In genomic region chr1:63807063-63807462, GRCh38 we compare ENCODE assay signal across 16 cellular contexts. TPM values are rescaled to one million over a fixed set of nuclear protein-coding genes. Genes with fewer than 3 reads are reported as not detected.
DNase-seq lines count a peak whose midpoint lies in the region; TF ChIP-seq lines count a peak whose summit lies in the region.
"Had no signal": no experiment of that assay in that cellular context is flagged by ENCODE, and none has a peak within 500 bp of the region (broad histone marks: within the 10 kb centered on the region; RNA-seq: fewer than 3 reads in every experiment).

No MANE protein-coding gene starts in this region.

- H3K36me3 Mint-ChIP-seq in chondrocyte (ENCODE audit: low read depth), result peaks cover 6% of the 10 kb centered on the region
- peaks cover 5% of the 10 kb centered on the region for H3K36me3 Mint-ChIP-seq in progenitor cell of endocrine pancreas (ENCODE audit: insufficient read depth)
- peaks cover 5% of the 10 kb centered on the region for H3K36me3 Mint-ChIP-seq in Calu3 (ENCODE audit: insufficient read depth, unreplicated experiment)
- H3K36me3 Mint-ChIP-seq: CD4-positive, CD25-positive, alpha-beta regulatory T cell had no signal

- DNase-seq in NCI-H1694 (lab: John Stamatoyannopoulos, UW) (peak; percentile 74), NCI-H446 treated with DMSO at 0.1 percent for 48 hours (lab: John Stamatoyannopoulos, UW) (peak; percentile 77), chondrocyte (ENCODE audit: low spot score) (no peak), progenitor cell of endocrine pancreas (ENCODE audit: low spot score, unreplicated experiment) (no peak), GM19240 (ENCODE audit: insufficient read length, low spot score) (no peak), Calu3 (no peak), caudate nucleus (lab: John Stamatoyannopoulos, UW) (no peak)
- no peak for DNase-seq in effector CD4-positive, alpha-beta T cell
- DNase-seq: ACHN; CD4-positive, CD25-positive, alpha-beta regulatory T cell; GF-D8; KG1; NCI-H1092; NCI-H187; NCI-H774; SHP77 had no signal

- intact Hi-C loops in Calu3 (cut with micrococcal nuclease; ENCODE audit: unreplicated experiment), result no loop called here

- H3K4me1 Mint-ChIP-seq in chondrocyte (ENCODE audit: low read depth) (peaks cover 81% of the 10 kb centered on the region), progenitor cell of endocrine pancreas (ENCODE audit: low read depth) (peaks cover 19% of the 10 kb centered on the region), Calu3 (ENCODE audit: low read depth, unreplicated experiment) (peaks cover 45% of the 10 kb centered on the region)
- H3K4me1 Mint-ChIP-seq: CD4-positive, CD25-positive, alpha-beta regulatory T cell had no signal

- no TSS peak for BruUV-seq in Calu3 (replicated peaks; lab: Mats Ljungman, UMichigan)

- H3K27ac Mint-ChIP-seq in chondrocyte (ENCODE audit: unreplicated experiment) (peak overlapping the region; percentile 51), progenitor cell of endocrine pancreas (peak overlapping the region; percentile 62), Calu3 (ENCODE audit: unreplicated experiment) (no peak overlapping the region)
- H3K27ac Mint-ChIP-seq: CD4-positive, CD25-positive, alpha-beta regulatory T cell had no signal

- H3K4me3 Mint-ChIP-seq in chondrocyte (ENCODE audit: unreplicated experiment) (no peak overlapping the region), progenitor cell of endocrine pancreas (ENCODE audit: low read depth) (no peak overlapping the region), Calu3 (ENCODE audit: low read depth, unreplicated experiment) (no peak overlapping the region)
- H3K4me3 Mint-ChIP-seq: CD4-positive, CD25-positive, alpha-beta regulatory T cell had no signal

- H3K27me3 Mint-ChIP-seq in chondrocyte (ENCODE audit: low read depth) (no peaks in the 10 kb centered on the region), progenitor cell of endocrine pancreas (no peaks in the 10 kb centered on the region), Calu3 (ENCODE audit: unreplicated experiment) (no peaks in the 10 kb centered on the region)
- H3K27me3 Mint-ChIP-seq: CD4-positive, CD25-positive, alpha-beta regulatory T cell had no signal

- CTCF ChIA-PET in Calu3 (lab: Charles Lee), result no interaction called here

- TF ChIP-seq CTCF in chondrocyte (IDR thresholded peaks at IDR 0.05) (no peak), progenitor cell of endocrine pancreas (IDR thresholded peaks at IDR 0.05; ENCODE audit: unreplicated experiment) (no peak), Calu3 (IDR thresholded peaks at IDR 0.05; ENCODE audit: unreplicated experiment) (no peak)

- H3K27ac ChIP-seq in caudate nucleus (ENCODE audit: low read depth, low read length), result no peak overlapping the region

- peaks cover 7% of the 10 kb centered on the region for H3K9me3 Mint-ChIP-seq in chondrocyte (ENCODE audit: low read depth)
- peaks cover 4% of the 10 kb centered on the region for H3K9me3 Mint-ChIP-seq in progenitor cell of endocrine pancreas (ENCODE audit: low read depth)
- peaks cover 6% of the 10 kb centered on the region for H3K9me3 Mint-ChIP-seq in Calu3 (ENCODE audit: low read depth, unreplicated experiment)

RNA-seq across cellular contexts. Expression of gene ROR1, which starts 33.2 kb away (rescaled TPM):
- 75.2 to 131 TPM (median 123 TPM) in 3 replicates for total RNA-seq in chondrocyte
- total RNA-seq in progenitor cell of endocrine pancreas, result 61.3 and 63.8 TPM in 2 replicates
- 24.5 and 33.8 TPM in 2 replicates for total RNA-seq in Calu3 (2022)
- total RNA-seq: CD4-positive, CD25-positive, alpha-beta regulatory T cell had no signal

Comparison
In these comparisons a context has a peak if more than half of its experiments do, and no peak if none do; other contexts are left out.
1. DNase-seq: peak in NCI-H1694 (single experiment) and NCI-H446 treated with DMSO at 0.1 percent for 48 hours (single experiment); none in chondrocyte (single experiment), progenitor cell of endocrine pancreas (single experiment), GM19240 (single experiment), Calu3 (single experiment), effector CD4-positive, alpha-beta T cell (single experiment) and caudate nucleus (0 of 61).